Comparison of ENCODE assay signal across 18 cellular contexts in genomic region chr5:180345186-180345585, GRCh38.
"Had no signal": no experiment of that assay in that cellular context is flagged by ENCODE, and none has a peak within 500 bp of the region (broad histone marks: within the 10 kb centered on the region; RNA-seq: fewer than 3 reads in every experiment).

No MANE protein-coding gene starts in this region.

- H3K9me3 ChIP-seq: gastrocnemius medialis, heart right ventricle, sigmoid colon, stomach, thoracic aorta, transverse colon had no signal

- H3K36me3 ChIP-seq: gastrocnemius medialis, heart right ventricle, sigmoid colon, stomach, thoracic aorta, transverse colon had no signal

- H3K9me3 Mint-ChIP-seq: naive thymus-derived CD4-positive, alpha-beta T cell had no signal

- H3K27ac Mint-ChIP-seq: immature natural killer cell; naive thymus-derived CD4-positive, alpha-beta T cell; nephron progenitor cell had no signal

- H3K4me3 ChIP-seq: gastrocnemius medialis, heart right ventricle, sigmoid colon, skin epidermis, stomach, thoracic aorta, transverse colon had no signal

- H3K27me3 ChIP-seq: gastrocnemius medialis, sigmoid colon had no signal

- ATAC-seq: esophagus mucosa; gastrocnemius medialis; naive thymus-derived CD4-positive, alpha-beta T cell had no signal

- H3K4me1 Mint-ChIP-seq: immature natural killer cell; naive thymus-derived CD4-positive, alpha-beta T cell had no signal

- DNase-seq: effector memory CD4-positive, alpha-beta T cell; gastrocnemius medialis; heart right ventricle; hypothalamus; immature natural killer cell; left cardiac atrium; mesendoderm; naive thymus-derived CD4-positive, alpha-beta T cell; nephron progenitor cell; sigmoid colon; stimulated activated CD4-positive, alpha-beta T cell treated with anti-CD3 and anti-CD28 coated beads, Interleukin-12 subunit alpha, Interleukin-12 subunit beta, amount 100 ng/mL, for 4 hours; stimulated activated naive CD4-positive, alpha-beta T cell; stomach; substantia nigra; transverse colon had no signal

- H3K27ac ChIP-seq: gastrocnemius medialis, stomach, thoracic aorta, transverse colon had no signal

- H3K36me3 Mint-ChIP-seq: immature natural killer cell; naive thymus-derived CD4-positive, alpha-beta T cell had no signal

- H3K4me3 Mint-ChIP-seq: immature natural killer cell; naive thymus-derived CD4-positive, alpha-beta T cell; nephron progenitor cell had no signal
